In the genomic region with DNA sequence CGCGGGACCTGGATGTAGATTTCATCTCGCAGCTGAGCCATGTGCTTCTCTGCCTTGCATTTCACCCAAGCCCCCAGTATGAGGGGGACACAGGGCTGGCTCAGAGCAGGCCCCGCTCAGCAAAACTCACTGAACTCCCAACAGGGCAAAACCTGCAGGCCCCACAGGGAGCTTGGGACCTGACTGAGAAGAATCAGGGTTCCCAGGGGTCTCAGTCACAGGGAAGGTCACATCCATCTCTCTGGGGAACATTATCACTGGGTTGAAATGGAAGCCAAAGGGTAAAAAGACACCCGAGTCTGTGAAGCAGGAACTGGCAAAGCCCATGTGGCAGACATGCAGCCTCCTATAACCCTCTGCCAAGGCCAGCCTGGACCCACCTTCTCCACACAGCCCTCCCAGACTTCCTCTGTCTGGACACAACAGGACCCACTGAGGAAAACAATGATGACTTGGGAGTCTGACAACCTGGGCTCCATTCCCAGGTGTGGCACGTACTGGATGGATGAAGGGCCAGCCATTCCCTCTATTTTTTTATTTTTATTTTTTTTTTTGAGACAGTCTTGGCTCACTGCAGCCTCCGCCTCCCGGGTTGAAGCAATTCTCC, we compare ENCODE assay signal across 20 cellular contexts. TPM values are rescaled to one million over a fixed set of nuclear protein-coding genes. Genes with fewer than 3 reads are reported as not detected.
DNase-seq lines count a peak whose midpoint lies in the region; TF ChIP-seq lines count a peak whose summit lies in the region.
"Had no signal": no experiment of that assay in that cellular context is flagged by ENCODE, and none has a peak within 500 bp of the region (broad histone marks: within the 10 kb centered on the region; RNA-seq: fewer than 3 reads in every experiment).

No MANE protein-coding gene starts in this region.

- H3K9ac ChIP-seq in mucosa of rectum (ENCODE audit: low read depth in 1 of 2, low read length in 2 of 2) (peak overlapping the region in 1 of 2 donors; percentile 81), stomach smooth muscle (ENCODE audit: low read length in 2 of 2) (peak overlapping the region; percentile 25 to 62)

- H3K4me3 Mint-ChIP-seq in HFFc6: peak overlapping the region; percentile 30; the same call in 1 of the 2 replicates
- H3K4me3 Mint-ChIP-seq: activated naive CD8-positive, alpha-beta T cell treated with anti-CD3 and anti-CD28 coated beads, Interleukin-2, amount 50 U/mL, for 24 hours; B cell; naive thymus-derived CD8-positive, alpha-beta T cell had no signal

- H3K9me3 ChIP-seq in mucosa of rectum (ENCODE audit: control insufficient read depth in 2 of 2, low read length in 2 of 2): no peaks in the 10 kb centered on the region
- H3K9me3 ChIP-seq in stomach smooth muscle (ENCODE audit: control insufficient read depth in 2 of 2, low read length in 2 of 2): no peaks in the 10 kb centered on the region

- no peaks in the 10 kb centered on the region for H3K9me3 Mint-ChIP-seq in HFFc6
- H3K9me3 Mint-ChIP-seq: activated naive CD8-positive, alpha-beta T cell treated with anti-CD3 and anti-CD28 coated beads, Interleukin-2, amount 50 U/mL, for 24 hours; naive thymus-derived CD8-positive, alpha-beta T cell had no signal

- H3K27ac ChIP-seq in mucosa of rectum (ENCODE audit: low read depth in 2 of 2, low read length in 2 of 2): peak overlapping the region; percentile 72 to 98
- peak overlapping the region; percentile 95 for H3K27ac ChIP-seq in stomach smooth muscle (ENCODE audit: low read length)

- H3K4me1 ChIP-seq in mucosa of rectum (ENCODE audit: control insufficient read depth in 2 of 2, insufficient read depth in 2 of 2, low read length in 2 of 2) (peaks cover 39 to 66% of the 10 kb centered on the region in 2 donors), stomach smooth muscle (ENCODE audit: control insufficient read depth, insufficient read depth, low read length) (peaks cover 86% of the 10 kb centered on the region)

- DNase-seq in HFFc6 (no peak), dermis blood vessel endothelial cell (peak; percentile 41), RKO (ENCODE audit: low spot score) (no peak), H7 (no peak), NCI-H1417 (lab: John Stamatoyannopoulos, UW) (no peak)
- DNase-seq in stimulated activated CD4-positive, alpha-beta T cell treated with anti-CD3 and anti-CD28 coated beads, Interleukin-2, amount 100 ng/mL, for 24 hours: no peak
- DNase-seq: activated CD4-positive, alpha-beta T cell treated with anti-CD3 and anti-CD28 coated beads, Interleukin-2, amount 50 U/mL, for 4 hours; activated naive CD8-positive, alpha-beta T cell treated with anti-CD3 and anti-CD28 coated beads, Interleukin-2, amount 50 U/mL, for 24 hours; DMS79; hippocampal formation; naive thymus-derived CD8-positive, alpha-beta T cell; NCI-H1092; retina; stimulated activated CD4-positive, alpha-beta T cell treated with anti-CD3 and anti-CD28 coated beads, Interleukin-4, amount 100 ng/mL, for 24 hours had no signal

- H3K4me1 Mint-ChIP-seq in HFFc6 (ENCODE audit: low read depth): peaks cover 88% of the 10 kb centered on the region
- H3K4me1 Mint-ChIP-seq: activated naive CD8-positive, alpha-beta T cell treated with anti-CD3 and anti-CD28 coated beads, Interleukin-2, amount 50 U/mL, for 24 hours; B cell; naive thymus-derived CD8-positive, alpha-beta T cell had no signal

- peaks cover 9% of the 10 kb centered on the region for H3K27me3 Mint-ChIP-seq in HFFc6 (ENCODE audit: insufficient read depth)
- H3K27me3 Mint-ChIP-seq: activated naive CD8-positive, alpha-beta T cell treated with anti-CD3 and anti-CD28 coated beads, Interleukin-2, amount 50 U/mL, for 24 hours; naive thymus-derived CD8-positive, alpha-beta T cell had no signal

- peaks cover 0 to 2% of the 10 kb centered on the region in 2 donors for H3K36me3 ChIP-seq in mucosa of rectum (ENCODE audit: control insufficient read depth in 2 of 2, insufficient read depth in 2 of 2, low read length in 2 of 2)
- H3K36me3 ChIP-seq in stomach smooth muscle (ENCODE audit: control insufficient read depth in 2 of 2, insufficient read depth in 2 of 2, low read length in 2 of 2): peaks cover 2 to 3% of the 10 kb centered on the region in 2 donors
- peaks cover 1% of the 10 kb centered on the region; the same call in 1 of the 2 replicates for H3K36me3 ChIP-seq in H7 (replicated peaks; ENCODE audit: control insufficient read depth, insufficient read depth, low read length)

- H3K4me3 ChIP-seq in mucosa of rectum (ENCODE audit: low read length in 2 of 2) (no peak overlapping the region), stomach smooth muscle (ENCODE audit: low read length in 2 of 2) (peak overlapping the region in 1 of 2 donors; percentile 29), H7 (ENCODE audit: insufficient read depth, low read depth, low read length) (no peak overlapping the region)

- TF ChIP-seq CTCF in HFFc6 (IDR thresholded peaks at IDR 0.05): no peak

- H3K36me3 Mint-ChIP-seq in HFFc6 (ENCODE audit: low read depth): peaks cover 39% of the 10 kb centered on the region
- H3K36me3 Mint-ChIP-seq: naive thymus-derived CD8-positive, alpha-beta T cell had no signal

- H3K27ac Mint-ChIP-seq in HFFc6: peak overlapping the region; percentile 94
- H3K27ac Mint-ChIP-seq: activated naive CD8-positive, alpha-beta T cell treated with anti-CD3 and anti-CD28 coated beads, Interleukin-2, amount 50 U/mL, for 24 hours; B cell had no signal

- no peaks in the 10 kb centered on the region for H3K27me3 ChIP-seq in mucosa of rectum (ENCODE audit: control insufficient read depth in 2 of 2, insufficient read depth in 2 of 2, low read length in 2 of 2)
- H3K27me3 ChIP-seq in stomach smooth muscle (ENCODE audit: control insufficient read depth in 1 of 2, insufficient read depth in 2 of 2, low read length in 2 of 2): no peaks in the 10 kb centered on the region
- no peaks in the 10 kb centered on the region for H3K27me3 ChIP-seq in H7 (ENCODE audit: control insufficient read depth, insufficient read depth, low read length)

RNA-seq across cellular contexts. Expression of gene HSPG2, which starts 11.7 kb away (rescaled TPM):
- 100 to 1,000 TPM; 275 to 430 (median 297) TPM for total RNA-seq in HFFc6 (2021; fragmentation: NEBNext Ultra II Directional; extraction: Animal tissue kit (Norgen Biotek cat#: 25700))
- total RNA-seq in dermis blood vessel endothelial cell: 1,406 and 1,997 TPM in 2 replicates
- 43.5 and 49.2 TPM in 2 replicates for total RNA-seq in H7 (2014; rRNA removed; shearing (Covaris generic))

RNA-seq across cellular contexts. Expression of gene CELA3B, which starts 51.4 kb away (rescaled TPM):
- not detected for total RNA-seq in HFFc6 (2021; fragmentation: NEBNext Ultra II Directional; extraction: Animal tissue kit (Norgen Biotek cat#: 25700))
- total RNA-seq in dermis blood vessel endothelial cell: not detected in 2 replicates
- not detected in 2 replicates for total RNA-seq in H7 (2014; rRNA removed; shearing (Covaris generic))
- total RNA-seq: B cell; epithelial cell of proximal tubule; H4; naive thymus-derived CD8-positive, alpha-beta T cell; SK-MEL-5 had no signal
